In genomic region chr17:14038206-14038605, GRCh38 we compare ENCODE assay signal across 15 cellular contexts. TPM values are rescaled to one million over a fixed set of nuclear protein-coding genes. Genes with fewer than 3 reads are reported as not detected.
DNase-seq lines count a peak whose midpoint lies in the region; ATAC-seq, FAIRE-seq and TF ChIP-seq lines count a peak whose summit lies in the region.
"Had no signal": no experiment of that assay in that cellular context is flagged by ENCODE, and none has a peak within 500 bp of the region (broad histone marks: within the 10 kb centered on the region; RNA-seq: fewer than 3 reads in every experiment).

No MANE protein-coding gene starts in this region.

- H3K4me1 Mint-ChIP-seq in T-helper 17 cell (peaks cover 20% of the 10 kb centered on the region), type B pancreatic cell (ENCODE audit: unreplicated experiment) (peaks cover 8% of the 10 kb centered on the region)
- H3K4me1 Mint-ChIP-seq in CD8-positive, alpha-beta memory T cell = peaks cover 8 to 24% (median 14%) of the 10 kb centered on the region in 3 donors

- H3K9me3 Mint-ChIP-seq in type B pancreatic cell = no peaks in the 10 kb centered on the region
- no peaks in the 10 kb centered on the region for H3K9me3 Mint-ChIP-seq in CD8-positive, alpha-beta memory T cell
- H3K9me3 Mint-ChIP-seq: natural killer cell treated with Interleukin-12 subunit alpha and Interleukin-12 subunit beta and Interleukin-15 and Interleukin-18, amount 100 ng/mL, for 72 hours had no signal

- peaks cover 4% of the 10 kb centered on the region for H3K36me3 ChIP-seq in CD8-positive, alpha-beta memory T cell (ENCODE audit: insufficient read depth, low read length)

- POLR2A ChIA-PET in AG04449 (lab: Yijun Ruan, JAX) = no interaction called here
- POLR2A ChIA-PET in CD8-positive, alpha-beta memory T cell (lab: Charles Lee) = no interaction called here

- H3K27ac Mint-ChIP-seq in T-helper 17 cell = peak overlapping the region; percentile 1
- H3K27ac Mint-ChIP-seq in type B pancreatic cell = no peak overlapping the region
- peak overlapping the region in 3 of 8 donors; percentile 48 to 81 (median 77) for H3K27ac Mint-ChIP-seq in CD8-positive, alpha-beta memory T cell
- H3K27ac Mint-ChIP-seq: natural killer cell treated with Interleukin-12 subunit alpha and Interleukin-12 subunit beta and Interleukin-15 and Interleukin-18, amount 100 ng/mL, for 72 hours had no signal

- H3K36me3 Mint-ChIP-seq in T-helper 17 cell (ENCODE audit: low read depth) (peaks cover 2% of the 10 kb centered on the region), type B pancreatic cell (peaks cover 21% of the 10 kb centered on the region)
- peaks cover 0 to 22% (median 17%) of the 10 kb centered on the region in 3 donors for H3K36me3 Mint-ChIP-seq in CD8-positive, alpha-beta memory T cell

- ATAC-seq in T-helper 17 cell = no peak
- ATAC-seq: HepG2; natural killer cell treated with Interleukin-12 subunit alpha and Interleukin-12 subunit beta and Interleukin-15 and Interleukin-18, amount 100 ng/mL, for 72 hours had no signal

- no peaks in the 10 kb centered on the region for H3K27me3 ChIP-seq in CD8-positive, alpha-beta memory T cell (ENCODE audit: insufficient read depth, low read length, poor library complexity, severe bottlenecking)
- H3K27me3 ChIP-seq: stomach had no signal

- TF ChIP-seq CTCF in AG04449 (IDR thresholded peaks at IDR 0.05; ENCODE audit: insufficient read depth, low read length, missing control alignments) = no peak
- no peak for TF ChIP-seq CTCF in fibroblast of the aortic adventitia (IDR thresholded peaks at IDR 0.05; ENCODE audit: insufficient read depth, low read length)
- no peak for TF ChIP-seq CTCF in type B pancreatic cell (conservative IDR thresholded peaks at IDR 0.05)
- TF ChIP-seq CTCF in D721Med (IDR thresholded peaks at IDR 0.05; ENCODE audit: insufficient read depth, missing control alignments) = no peak

- no peak overlapping the region for H3K4me3 ChIP-seq in AG04449 (ENCODE audit: low read depth, low read length)
- no peak overlapping the region for H3K4me3 ChIP-seq in fibroblast of the aortic adventitia (ENCODE audit: low read depth, low read length)
- no peak overlapping the region for H3K4me3 ChIP-seq in CD8-positive, alpha-beta memory T cell (ENCODE audit: low read length)
- H3K4me3 ChIP-seq: stomach had no signal

- DNase-seq in AG04449 (ENCODE audit: low read depth, low spot score) (peak; percentile 44), Daoy (ENCODE audit: low read depth) (peak; percentile 53), T-helper 17 cell (no peak), fibroblast of the aortic adventitia (ENCODE audit: low read depth) (peak; percentile 82), type B pancreatic cell (ENCODE audit: extremely low spot score, unreplicated experiment) (no peak), D721Med (ENCODE audit: insufficient read length, low spot score) (no peak), GOT3 (lab: John Stamatoyannopoulos, UW) (no peak)
- DNase-seq in CD8-positive, alpha-beta memory T cell = no peak
- DNase-seq: head of caudate nucleus, left colon, NCI-H1436, NCI-H69, stomach had no signal

- no peaks in the 10 kb centered on the region for H3K9me3 ChIP-seq in T-helper 17 cell (ENCODE audit: control insufficient read depth, low read length, poor library complexity, severe bottlenecking)
- no peaks in the 10 kb centered on the region for H3K9me3 ChIP-seq in CD8-positive, alpha-beta memory T cell (ENCODE audit: low read length)
- H3K9me3 ChIP-seq: stomach had no signal

- FAIRE-seq in D721Med (lab: Jason Lieb, UNC) = no peak
- FAIRE-seq: HepG2 had no signal

- no peak overlapping the region for H3K27ac ChIP-seq in CD8-positive, alpha-beta memory T cell (ENCODE audit: low read depth, low read length)
- H3K27ac ChIP-seq: stomach had no signal

- CTCF ChIA-PET in AG04449 (lab: Yijun Ruan, JAX) = no interaction called here
- CTCF ChIA-PET in CD8-positive, alpha-beta memory T cell (lab: Charles Lee) = no interaction called here

- H3K4me1 ChIP-seq in CD8-positive, alpha-beta memory T cell (ENCODE audit: insufficient read depth, low read length) = no peaks in the 10 kb centered on the region

- H3K4me3 Mint-ChIP-seq in T-helper 17 cell (no peak overlapping the region), type B pancreatic cell (no peak overlapping the region)
- no peak overlapping the region for H3K4me3 Mint-ChIP-seq in CD8-positive, alpha-beta memory T cell
- H3K4me3 Mint-ChIP-seq: natural killer cell treated with Interleukin-12 subunit alpha and Interleukin-12 subunit beta and Interleukin-15 and Interleukin-18, amount 100 ng/mL, for 72 hours had no signal

- H3K27me3 Mint-ChIP-seq in T-helper 17 cell (no peaks in the 10 kb centered on the region), type B pancreatic cell (no peaks in the 10 kb centered on the region)
- no peaks in the 10 kb centered on the region for H3K27me3 Mint-ChIP-seq in CD8-positive, alpha-beta memory T cell
- H3K27me3 Mint-ChIP-seq: natural killer cell treated with Interleukin-12 subunit alpha and Interleukin-12 subunit beta and Interleukin-15 and Interleukin-18, amount 100 ng/mL, for 72 hours had no signal

RNA-seq across cellular contexts. Expression of gene COX10, which starts 31.1 kb away (rescaled TPM):
- total RNA-seq in Daoy (2014; rRNA removed; shearing (Covaris generic)) = 13.9 and 26.9 TPM in 2 replicates
- 10 to 100 TPM; 16.9 to 19.6 TPM for total RNA-seq in T-helper 17 cell
- total RNA-seq in fibroblast of the aortic adventitia (ENCODE audit: low replicate concordance) = 6.4 and 19.2 TPM in 2 replicates
- 24.5 and 26.6 TPM in 2 replicates for total RNA-seq in type B pancreatic cell (ENCODE audit: low replicate concordance)
- 10 to 100 TPM; 30.4 to 30.9 TPM for total RNA-seq in CD8-positive, alpha-beta memory T cell
- 19.9 TPM for polyA plus RNA-seq in CD8-positive, alpha-beta memory T cell

Comparison
In these comparisons a context has a peak if more than half of its experiments do, and no peak if none do; other contexts are left out.
1. DNase-seq: peak in AG04449 (single experiment), Daoy (single experiment) and fibroblast of the aortic adventitia (single experiment); none in T-helper 17 cell (0 of 3), type B pancreatic cell (single experiment), D721Med (single experiment), GOT3 (single experiment) and CD8-positive, alpha-beta memory T cell (0 of 5).